Comparison of ENCODE assay signal across 24 cellular contexts in the genomic region with DNA sequence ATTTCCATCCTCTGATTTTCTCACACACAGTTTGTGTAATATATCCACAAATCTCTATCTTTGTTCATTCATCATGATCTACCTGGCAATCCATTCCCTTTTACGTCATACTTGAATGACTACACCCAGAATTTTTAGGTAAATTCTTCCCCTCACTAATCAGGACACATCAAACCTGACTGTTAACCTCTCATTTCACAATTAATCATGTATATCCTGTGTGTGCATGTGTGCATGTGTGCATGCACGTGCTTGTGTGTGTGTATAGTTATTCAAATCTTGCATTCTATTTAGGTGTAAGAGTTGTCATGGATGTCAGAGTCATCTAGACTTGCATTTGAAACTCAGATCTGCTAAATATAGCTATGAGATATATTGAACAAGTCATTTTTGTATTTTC.
"Had no signal": no experiment of that assay in that cellular context is flagged by ENCODE, and none has a peak within 500 bp of the region (broad histone marks: within the 10 kb centered on the region; RNA-seq: fewer than 3 reads in every experiment).

No MANE protein-coding gene starts in this region.

- H3K4me3 Mint-ChIP-seq: immature natural killer cell; naive thymus-derived CD4-positive, alpha-beta T cell; natural killer cell treated with Interleukin-12 subunit alpha and Interleukin-12 subunit beta and Interleukin-15 and Interleukin-18, amount 100 ng/mL, for 72 hours; stimulated activated effector memory CD8-positive, alpha-beta T cell treated with anti-CD3 and anti-CD28 coated beads, Interleukin-12 subunit alpha, Interleukin-12 subunit beta, amount 100 ng/mL, for 72 hours; stimulated activated naive CD8-positive, alpha-beta T cell treated with anti-CD3 and anti-CD28 coated beads, Interleukin-15, Interleukin-2, amounts not matched to agents 100 ng/mL and 50 ng/mL, for 24 hours had no signal

- H3K4me3 ChIP-seq: left ventricle myocardium inferior, lung, mucosa of descending colon, ovary, sigmoid colon, spleen, suprapubic skin, thoracic aorta, tibial artery, uterus had no signal

- H3K27ac Mint-ChIP-seq: immature natural killer cell; naive thymus-derived CD4-positive, alpha-beta T cell; natural killer cell treated with Interleukin-12 subunit alpha and Interleukin-12 subunit beta and Interleukin-15 and Interleukin-18, amount 100 ng/mL, for 72 hours; progenitor cell of endocrine pancreas; stimulated activated effector memory CD8-positive, alpha-beta T cell treated with anti-CD3 and anti-CD28 coated beads, Interleukin-12 subunit alpha, Interleukin-12 subunit beta, amount 100 ng/mL, for 72 hours; stimulated activated naive CD8-positive, alpha-beta T cell treated with anti-CD3 and anti-CD28 coated beads, Interleukin-15, Interleukin-2, amounts not matched to agents 100 ng/mL and 50 ng/mL, for 24 hours had no signal

- H3K27me3 ChIP-seq: ovary, sigmoid colon, spleen, suprapubic skin, tibial artery, uterus had no signal

- FAIRE-seq: islet of Langerhans, kidney, small intestine had no signal

- H3K4me1 Mint-ChIP-seq: immature natural killer cell; naive thymus-derived CD4-positive, alpha-beta T cell; stimulated activated effector memory CD8-positive, alpha-beta T cell treated with anti-CD3 and anti-CD28 coated beads, Interleukin-12 subunit alpha, Interleukin-12 subunit beta, amount 100 ng/mL, for 72 hours had no signal

- DNase-seq: hypothalamus; immature natural killer cell; kidney; left ventricle myocardium inferior; midbrain; mucosa of descending colon; naive thymus-derived CD4-positive, alpha-beta T cell; ovary; right cardiac atrium; sigmoid colon; small intestine; spleen; stimulated activated CD4-positive, alpha-beta T cell treated with anti-CD3 and anti-CD28 coated beads, Interleukin-4, amount 100 ng/mL, for 24 hours; stimulated activated naive CD4-positive, alpha-beta T cell; tibial artery; uterus had no signal

- H3K27ac ChIP-seq: left ventricle myocardium inferior, ovary, sigmoid colon, spleen, suprapubic skin, thoracic aorta, tibial artery, uterus had no signal

- H3K9me3 Mint-ChIP-seq: stimulated activated effector memory CD8-positive, alpha-beta T cell treated with anti-CD3 and anti-CD28 coated beads, Interleukin-12 subunit alpha, Interleukin-12 subunit beta, amount 100 ng/mL, for 72 hours; stimulated activated naive CD8-positive, alpha-beta T cell treated with anti-CD3 and anti-CD28 coated beads, Interleukin-15, Interleukin-2, amounts not matched to agents 100 ng/mL and 50 ng/mL, for 24 hours had no signal

- H3K27me3 Mint-ChIP-seq: natural killer cell treated with Interleukin-12 subunit alpha and Interleukin-12 subunit beta and Interleukin-15 and Interleukin-18, amount 100 ng/mL, for 72 hours; progenitor cell of endocrine pancreas; stimulated activated naive CD8-positive, alpha-beta T cell treated with anti-CD3 and anti-CD28 coated beads, Interleukin-15, Interleukin-2, amounts not matched to agents 100 ng/mL and 50 ng/mL, for 24 hours had no signal

- H3K4me1 ChIP-seq: left ventricle myocardium inferior, sigmoid colon, spleen, suprapubic skin, tibial artery, uterus had no signal

- H3K36me3 ChIP-seq: left ventricle myocardium inferior, ovary, sigmoid colon, spleen, suprapubic skin, thoracic aorta, tibial artery, uterus had no signal

- H3K36me3 Mint-ChIP-seq: immature natural killer cell; naive thymus-derived CD4-positive, alpha-beta T cell; natural killer cell treated with Interleukin-12 subunit alpha and Interleukin-12 subunit beta and Interleukin-15 and Interleukin-18, amount 100 ng/mL, for 72 hours; stimulated activated effector memory CD8-positive, alpha-beta T cell treated with anti-CD3 and anti-CD28 coated beads, Interleukin-12 subunit alpha, Interleukin-12 subunit beta, amount 100 ng/mL, for 72 hours had no signal

- H3K9me3 ChIP-seq: left ventricle myocardium inferior, mucosa of descending colon, ovary, sigmoid colon, spleen, suprapubic skin, thoracic aorta, tibial artery, uterus had no signal

- ATAC-seq: mucosa of descending colon; naive thymus-derived CD4-positive, alpha-beta T cell; natural killer cell treated with Interleukin-12 subunit alpha and Interleukin-12 subunit beta and Interleukin-15 and Interleukin-18, amount 100 ng/mL, for 72 hours; right cardiac atrium; stimulated activated effector memory CD8-positive, alpha-beta T cell treated with anti-CD3 and anti-CD28 coated beads, Interleukin-12 subunit alpha, Interleukin-12 subunit beta, amount 100 ng/mL, for 72 hours had no signal
